ENCODE assay signal across 8 cellular contexts in genomic region chr2:119011162-119011909, GRCh38.
DNase-seq lines count a peak whose midpoint lies in the region; ATAC-seq, FAIRE-seq and TF ChIP-seq lines count a peak whose summit lies in the region.

No MANE protein-coding gene starts in this region.

- no peak overlapping the region for H2AFZ ChIP-seq in HepG2 (ENCODE audit: low read length)

- CTCF ChIA-PET in HepG2 (lab: Yijun Ruan, JAX; ENCODE audit: low intra/inter-chr PET ratio, low total read pairs), result interaction anchor here (1.0 to 4.1 kb wide), 4 partner anchors 163 to 299 kb away, joined by 5 to 23 read pairs (median 10); no protein-coding TSS in a partner anchor
- CTCF ChIA-PET in activated naive CD4-positive, alpha-beta T cell treated with anti-CD3 and anti-CD28 coated beads, Interleukin-2, amount 10 ng/mL, durations not matched to agents 7 days and 5 days (lab: Charles Lee), result no interaction called here

- H3K9me3 ChIP-seq in HepG2 (ENCODE audit: low read length), result no peaks in the 10 kb centered on the region
- H3K9me3 ChIP-seq in aorta (ENCODE audit: control insufficient read depth, low read length), result no peaks in the 10 kb centered on the region

- intact Hi-C loops in HepG2 (cut with micrococcal nuclease; ENCODE audit: unreplicated experiment) (loop anchor here (1.0 to 5.0 kb wide), 4 partner anchors 163 to 300 kb away; no protein-coding TSS in a partner anchor), aorta (cut with DNase I) (loop anchor here (5.0 to 10.0 kb wide), 3 partner anchors 253 to 281 kb away; no protein-coding TSS in a partner anchor)

- peaks cover 2% of the 10 kb centered on the region for H3K4me1 Mint-ChIP-seq in chondrocyte (ENCODE audit: low read depth)
- no peaks in the 10 kb centered on the region for H3K4me1 Mint-ChIP-seq in activated naive CD4-positive, alpha-beta T cell treated with anti-CD3 and anti-CD28 coated beads, Interleukin-2, amount 10 ng/mL, durations not matched to agents 7 days and 5 days

- no peak overlapping the region for H3K9ac ChIP-seq in HepG2 (ENCODE audit: insufficient read depth, low read depth, low read length)

- peak overlapping the region; percentile 56 for H3K4me2 ChIP-seq in HepG2 (ENCODE audit: low read depth, low read length)

- H3K9me3 Mint-ChIP-seq in chondrocyte (ENCODE audit: low read depth), result no peaks in the 10 kb centered on the region
- H3K9me3 Mint-ChIP-seq in activated naive CD4-positive, alpha-beta T cell treated with anti-CD3 and anti-CD28 coated beads, Interleukin-2, amount 10 ng/mL, durations not matched to agents 7 days and 5 days, result no peaks in the 10 kb centered on the region

- H3K27ac Mint-ChIP-seq in chondrocyte (ENCODE audit: unreplicated experiment), result no peak overlapping the region
- H3K27ac Mint-ChIP-seq in activated naive CD4-positive, alpha-beta T cell treated with anti-CD3 and anti-CD28 coated beads, Interleukin-2, amount 10 ng/mL, durations not matched to agents 7 days and 5 days, result no peak overlapping the region

- peak; percentile 4 for FAIRE-seq in HepG2 (lab: Jason Lieb, UNC)

- 6% methylated on average over 33 of the region's 38 CpGs for WGBS in HepG2 (ENCODE audit: low lambda C conversion rate)
- WGBS in aorta, 2 donors, result 8 to 10% methylated on average over 27 to 38 of the region's 38 CpGs

- ATAC-seq in GM18868 (IDR thresholded peaks at IDR 0.05; ENCODE audit: unreplicated experiment) (peak; percentile 76), HepG2 (peak; percentile 99), aorta (ENCODE audit: low FRiP score) (peak; percentile 66), HG02571 (IDR thresholded peaks at IDR 0.05; ENCODE audit: unreplicated experiment) (no peak)

- BruUV-seq in HepG2 (replicated peaks; lab: Mats Ljungman, UMichigan), result no TSS peak

- in situ Hi-C loops in HepG2 (cut with HindIII; ENCODE audit: extremely low pct_ligation_motif_present, low pct_unique_long_range_greater_than_20kb), result loop anchor here (5.0 to 10.0 kb wide), 2 partner anchors 161 to 273 kb away; no protein-coding TSS in a partner anchor

- no peak for TF ChIP-seq EP300 in HepG2 (IDR thresholded peaks at IDR 0.05; ENCODE audit: low read depth in 2 of 2, low read length in 2 of 2)
- TF ChIP-seq EP300 in HepG2 (CRISPR knock-in tag; IDR thresholded peaks at IDR 0.05; ENCODE audit: borderline replicate concordance), result no peak

- no peaks in the 10 kb centered on the region for H3K79me2 ChIP-seq in HepG2 (ENCODE audit: insufficient read depth, low read length)

- peak; percentile 91 for DNase-seq in AG20443 (ENCODE audit: low spot score)
- DNase-seq in NCI-H226, result peak; percentile 20
- no peak for DNase-seq in chondrocyte (ENCODE audit: low spot score)
- DNase-seq in HepG2 (ENCODE audit: low spot score), result peak; percentile 33
- DNase-seq in aorta, result peak in 1 of 2 donors; percentile 83
- no peak for DNase-seq in activated naive CD4-positive, alpha-beta T cell treated with anti-CD3 and anti-CD28 coated beads, Interleukin-2, amount 10 ng/mL, durations not matched to agents 7 days and 5 days

- H4K20me1 ChIP-seq in HepG2 (ENCODE audit: insufficient read depth, low read length), result no peaks in the 10 kb centered on the region

- peak; percentile 96 for TF ChIP-seq RAD21 in HepG2 (CRISPR knock-in tag; IDR thresholded peaks at IDR 0.05)

- H3K36me3 Mint-ChIP-seq in chondrocyte (ENCODE audit: low read depth), result no peaks in the 10 kb centered on the region
- H3K36me3 Mint-ChIP-seq in activated naive CD4-positive, alpha-beta T cell treated with anti-CD3 and anti-CD28 coated beads, Interleukin-2, amount 10 ng/mL, durations not matched to agents 7 days and 5 days, result no peaks in the 10 kb centered on the region

- H3K4me3 ChIP-seq in HepG2 (replicated peaks in 1 of 3; ENCODE audit: insufficient read depth in 1 of 3, low read depth in 2 of 3, low read length in 3 of 3) (peak overlapping the region in 1 of 3 experiments; percentile 33; a peak in 1 of 6 replicates), aorta (ENCODE audit: low read length in 2 of 2) (no peak overlapping the region)

- no peak overlapping the region for H3K27ac ChIP-seq in HepG2 (ENCODE audit: extremely low read length, insufficient read depth, low read length)
- no peak overlapping the region for H3K27ac ChIP-seq in aorta (ENCODE audit: low read depth in 1 of 2, low read length in 2 of 2)

- peaks cover 62% of the 10 kb centered on the region for H3K27me3 Mint-ChIP-seq in chondrocyte (ENCODE audit: low read depth)
- peaks cover 16% of the 10 kb centered on the region for H3K27me3 Mint-ChIP-seq in activated naive CD4-positive, alpha-beta T cell treated with anti-CD3 and anti-CD28 coated beads, Interleukin-2, amount 10 ng/mL, durations not matched to agents 7 days and 5 days

- H3K27me3 ChIP-seq in HepG2 (ENCODE audit: control insufficient read depth in 1 of 2, insufficient read depth in 2 of 2, low read length in 2 of 2) (peaks cover 0 to 48% of the 10 kb centered on the region in 2 experiments; a peak in 4 of 5 replicates), aorta (ENCODE audit: control insufficient read depth in 1 of 2, insufficient read depth in 2 of 2, low read length in 1 of 2) (no peaks in the 10 kb centered on the region)

- peak; percentile 81 for TF ChIP-seq CTCF in chondrocyte (IDR thresholded peaks at IDR 0.05)
- peak; percentile 93 for TF ChIP-seq CTCF in HepG2 (CRISPR knock-in tag; IDR thresholded peaks at IDR 0.05)

- H3K4me3 Mint-ChIP-seq in chondrocyte (ENCODE audit: unreplicated experiment), result no peak overlapping the region
- no peak overlapping the region for H3K4me3 Mint-ChIP-seq in activated naive CD4-positive, alpha-beta T cell treated with anti-CD3 and anti-CD28 coated beads, Interleukin-2, amount 10 ng/mL, durations not matched to agents 7 days and 5 days

- no peaks in the 10 kb centered on the region for H3K36me3 ChIP-seq in HepG2 (replicated peaks in 1 of 2; ENCODE audit: control insufficient read depth in 1 of 2, insufficient read depth in 2 of 2, low read length in 2 of 2)
- H3K36me3 ChIP-seq in aorta (ENCODE audit: control insufficient read depth in 1 of 2, insufficient read depth in 2 of 2, low read length in 1 of 2), result no peaks in the 10 kb centered on the region

- POLR2A ChIA-PET in HepG2 (lab: Yijun Ruan, JAX), result no interaction called here

- TF ChIP-seq POLR2A in HepG2 (IDR thresholded peaks at IDR 0.05; ENCODE audit: insufficient read depth in 1 of 2, low read depth in 2 of 2, low read length in 2 of 2), result no peak

- H3K4me1 ChIP-seq in HepG2 (ENCODE audit: insufficient read depth, low read length) (peaks cover 4% of the 10 kb centered on the region; the same call in 1 of the 2 replicates), aorta (ENCODE audit: control insufficient read depth in 1 of 2, insufficient read depth in 2 of 2, low read length in 2 of 2) (no peaks in the 10 kb centered on the region)

TF ChIP-seq in HepG2, 621 proteins besides CTCF, POLR2A, EP300 and RAD21 (continues in another document):
- TF ChIP-seq ZNF703 (CRISPR knock-in tag; IDR thresholded peaks at IDR 0.05; ENCODE audit: borderline replicate concordance), result no peak
- no peak for TF ChIP-seq KLF12 (CRISPR knock-in tag; IDR thresholded peaks at IDR 0.05; ENCODE audit: borderline replicate concordance)
- no peak for TF ChIP-seq ZBTB42 (CRISPR knock-in tag; IDR thresholded peaks at IDR 0.05)
- peak; percentile 57 for TF ChIP-seq ZNF687 (CRISPR knock-in tag; IDR thresholded peaks at IDR 0.05)
- no peak for TF ChIP-seq CENPBD1 (CRISPR knock-in tag; IDR thresholded peaks at IDR 0.05; ENCODE audit: borderline replicate concordance, low read depth)
- peak; percentile 61 for TF ChIP-seq XRCC5 (optimal IDR thresholded peaks at IDR 0.05; ENCODE audit: low read length)
- no peak for TF ChIP-seq SUZ12 (IDR thresholded peaks at IDR 0.05; ENCODE audit: low read depth, low read length)
- TF ChIP-seq CERS6 (CRISPR knock-in tag; IDR thresholded peaks at IDR 0.05), result no peak

Comparison
In these comparisons a context has a peak if more than half of its experiments do, and no peak if none do; other contexts are left out.
1. DNase-seq: peak in AG20443 (single experiment), NCI-H226 (single experiment) and HepG2 (single experiment); none in chondrocyte (single experiment) and activated naive CD4-positive, alpha-beta T cell treated with anti-CD3 and anti-CD28 coated beads, Interleukin-2, amount 10 ng/mL, durations not matched to agents 7 days and 5 days (single experiment).